ENCODE assay signal across 8 cellular contexts in genomic region chr3:63993653-63994079, GRCh38. TPM values are rescaled to one million over a fixed set of nuclear protein-coding genes. Genes with fewer than 3 reads are reported as not detected.
DNase-seq lines count a peak whose midpoint lies in the region; ATAC-seq and TF ChIP-seq lines count a peak whose summit lies in the region.

No MANE protein-coding gene starts in this region.

- ATAC-seq in GM18511 (IDR thresholded peaks at IDR 0.05; ENCODE audit: unreplicated experiment) (peak; percentile 93), HG02981 (IDR thresholded peaks at IDR 0.05; ENCODE audit: unreplicated experiment) (peak; percentile 95), lung (ENCODE audit: insufficient read depth, low FRiP score) (peak; percentile 85)

- peaks cover 42 to 52% of the 10 kb centered on the region in 2 donors for H3K36me3 ChIP-seq in lung (ENCODE audit: control insufficient read depth in 2 of 2, insufficient read depth in 2 of 2, low read length in 2 of 2)

- no peaks in the 10 kb centered on the region for H3K9me3 Mint-ChIP-seq in activated CD4-positive, alpha-beta T cell treated with anti-CD3 and anti-CD28 coated beads, Interleukin-2, amount 10 ng/mL, durations not matched to agents 7 days and 5 days

- H3K4me1 Mint-ChIP-seq in activated CD4-positive, alpha-beta T cell treated with anti-CD3 and anti-CD28 coated beads, Interleukin-2, amount 10 ng/mL, durations not matched to agents 7 days and 5 days = peaks cover 45% of the 10 kb centered on the region

- no peak overlapping the region for H3K27ac ChIP-seq in lung (ENCODE audit: low read depth in 1 of 2, low read length in 1 of 2)

- no peaks in the 10 kb centered on the region for H3K27me3 Mint-ChIP-seq in activated CD4-positive, alpha-beta T cell treated with anti-CD3 and anti-CD28 coated beads, Interleukin-2, amount 10 ng/mL, durations not matched to agents 7 days and 5 days

- peaks cover 81% of the 10 kb centered on the region for H3K36me3 Mint-ChIP-seq in activated CD4-positive, alpha-beta T cell treated with anti-CD3 and anti-CD28 coated beads, Interleukin-2, amount 10 ng/mL, durations not matched to agents 7 days and 5 days (ENCODE audit: low read depth)

- TF ChIP-seq CTCF in AG10803 (conservative IDR thresholded peaks at IDR 0.05; ENCODE audit: low read length) (peak; percentile 98), lung (IDR thresholded peaks at IDR 0.05; ENCODE audit: control extremely low read depth, extremely low read depth) (peak; percentile 93)

- H3K9me3 ChIP-seq in lung (ENCODE audit: control insufficient read depth in 2 of 2, insufficient read depth in 1 of 2, low read length in 1 of 2) = no peaks in the 10 kb centered on the region

- H3K27ac Mint-ChIP-seq in activated CD4-positive, alpha-beta T cell treated with anti-CD3 and anti-CD28 coated beads, Interleukin-2, amount 10 ng/mL, durations not matched to agents 7 days and 5 days = peak overlapping the region; percentile 31

- no peak overlapping the region for H3K4me3 Mint-ChIP-seq in activated CD4-positive, alpha-beta T cell treated with anti-CD3 and anti-CD28 coated beads, Interleukin-2, amount 10 ng/mL, durations not matched to agents 7 days and 5 days

- H3K4me1 ChIP-seq in lung (ENCODE audit: control insufficient read depth in 2 of 2, insufficient read depth in 2 of 2, low read length in 2 of 2) = peaks cover 0 to 3% of the 10 kb centered on the region in 2 donors

- POLR2A ChIA-PET in activated CD4-positive, alpha-beta T cell treated with anti-CD3 and anti-CD28 coated beads, Interleukin-2, amount 10 ng/mL, durations not matched to agents 7 days and 5 days (lab: Charles Lee) = no interaction called here

- no peak overlapping the region for H3K4me3 ChIP-seq in AG10803 (ENCODE audit: low read length)
- H3K4me3 ChIP-seq in lung = no peak overlapping the region

- H3K27me3 ChIP-seq in lung (ENCODE audit: control insufficient read depth, insufficient read depth) = no peaks in the 10 kb centered on the region

- DNase-seq in AG10803 (ENCODE audit: low read depth) (peak; percentile 80), NCI-H2196 (lab: John Stamatoyannopoulos, UW; ENCODE audit: unreplicated experiment) (peak; percentile 55), lung (ENCODE audit: low spot score) (peak; percentile 70)
- DNase-seq in activated CD4-positive, alpha-beta T cell treated with anti-CD3 and anti-CD28 coated beads, Interleukin-2, amount 10 ng/mL, durations not matched to agents 7 days and 5 days = peak; percentile 60
- peak; percentile 46 for DNase-seq in effector CD4-positive, alpha-beta T cell
- DNase-seq in stimulated activated CD8-positive, alpha-beta memory T cell treated with anti-CD3 and anti-CD28 coated beads, Interleukin-4, amount 100 ng/mL, for 24 hours (ENCODE audit: low read depth) = peak; percentile 14

- 34% methylated on average over 3 of the region's 3 CpGs for WGBS in lung, 2 donors

- CTCF ChIA-PET in activated CD4-positive, alpha-beta T cell treated with anti-CD3 and anti-CD28 coated beads, Interleukin-2, amount 10 ng/mL, durations not matched to agents 7 days and 5 days (lab: Charles Lee) = interaction anchor here (0.5 to 2.7 kb wide), 5 partner anchors 13 to 471 kb away, joined by 3 to 13 read pairs (median 7); no protein-coding TSS in a partner anchor

RNA-seq across cellular contexts. Expression of gene PSMD6, which starts 29.6 kb away (rescaled TPM):
- 10 to 100 TPM; 73.4 to 75.0 TPM for total RNA-seq in activated CD4-positive, alpha-beta T cell treated with anti-CD3 and anti-CD28 coated beads, Interleukin-2, amount 10 ng/mL, durations not matched to agents 7 days and 5 days
- total RNA-seq in lung = 10 to 100 TPM; 63.4 to 68.6 TPM
- polyA plus RNA-seq in lung = 10 to 100 TPM; 59.1 to 78.9 TPM

Comparison
In these comparisons a context has a peak if more than half of its experiments do, and no peak if none do; other contexts are left out.
1. DNase-seq: peak in every context shown above with its lines; median percentile 80 in AG10803; 70 in lung; 60 in activated CD4-positive, alpha-beta T cell treated with anti-CD3 and anti-CD28 coated beads, Interleukin-2, amount 10 ng/mL, durations not matched to agents 7 days and 5 days; 55 in NCI-H2196; 46 in effector CD4-positive, alpha-beta T cell; 14 in stimulated activated CD8-positive, alpha-beta memory T cell treated with anti-CD3 and anti-CD28 coated beads, Interleukin-4, amount 100 ng/mL, for 24 hours.